Comparison of ENCODE assay signal across 8 cellular contexts in the genomic region with DNA sequence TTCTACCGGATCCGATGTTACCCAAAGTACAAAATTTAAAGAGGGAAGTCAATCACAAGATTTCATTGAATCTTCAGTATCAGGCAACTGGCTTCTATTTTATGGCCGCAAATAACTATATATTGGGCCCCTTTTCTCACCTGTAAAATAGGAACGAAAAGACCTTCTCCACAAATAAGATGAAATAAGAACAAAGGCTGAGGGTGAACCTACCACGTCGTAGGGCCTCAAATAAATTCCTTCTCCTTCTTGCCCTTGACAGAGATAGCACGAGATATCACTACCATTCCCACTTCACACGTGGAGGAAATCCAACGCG. TPM values are rescaled to one million over a fixed set of nuclear protein-coding genes. Genes with fewer than 3 reads are reported as not detected.
A peak's percentile ranks its signal among the peaks of the same experiment; 100 is the strongest.
DNase-seq lines count a peak whose midpoint lies in the region; ATAC-seq, FAIRE-seq and TF ChIP-seq lines count a peak whose summit lies in the region.

No MANE protein-coding gene starts in this region.

- no peak for TF ChIP-seq CTCF in cardiac muscle cell (IDR thresholded peaks at IDR 0.05; ENCODE audit: low read depth, low read length)
- TF ChIP-seq CTCF in K562 (IDR thresholded peaks at IDR 0.05 in 2 of 3, conservative IDR thresholded peaks at IDR 0.05 in 1 of 3; ENCODE audit: insufficient read depth in 2 of 3, low read depth in 1 of 3, low read length in 3 of 3): no peak
- no peak for TF ChIP-seq CTCF in upper lobe of right lung (IDR thresholded peaks at IDR 0.05)

- peaks cover 25% of the 10 kb centered on the region for H3K4me1 Mint-ChIP-seq in memory B cell

- TF ChIP-seq RAD21 in K562 (CRISPR knock-in tag; conservative IDR thresholded peaks at IDR 0.05 in 1 of 2, IDR thresholded peaks at IDR 0.05 in 1 of 2): no peak

- peak overlapping the region; percentile 97 for H3K27ac Mint-ChIP-seq in memory B cell

- peaks cover 4% of the 10 kb centered on the region for H3K36me3 Mint-ChIP-seq in memory B cell

- H3K4me2 ChIP-seq in K562 (ENCODE audit: insufficient read depth, low read length): peak overlapping the region; percentile 99

- no peak for FAIRE-seq in K562 (lab: Jason Lieb, UNC)
- FAIRE-seq in GM12892 (lab: Jason Lieb, UNC): no peak

- WGBS in K562 (ENCODE audit: insufficient coverage, low coverage, missing lambda C conversion rate): 0% methylated on average over 10 of the region's 10 CpGs

- peak overlapping the region; percentile 97 for H3K27ac ChIP-seq in cardiac muscle cell
- H3K27ac ChIP-seq in K562 (ENCODE audit: extremely low read depth, low read depth, low read length): peak overlapping the region; percentile 99
- peak overlapping the region; percentile 95 for H3K27ac ChIP-seq in upper lobe of right lung

- H4K20me1 ChIP-seq in K562 (replicated peaks; ENCODE audit: control insufficient read depth, insufficient read depth, low read length): peaks cover 8% of the 10 kb centered on the region; the same call in 1 of the 2 replicates

- H3K4me3 ChIP-seq in cardiac muscle cell (peak overlapping the region; percentile 91), K562 (peak overlapping the region; percentile 68), upper lobe of right lung (peak overlapping the region; percentile 99)

- peaks cover 68% of the 10 kb centered on the region for H3K79me2 ChIP-seq in K562 (ENCODE audit: control insufficient read depth, insufficient read depth, low read length)

- intact Hi-C loops in Right ventricle myocardium superior (cut with DNase I) (loop anchor here (10.0 kb wide), 1 partner anchor 59 kb away; the partner anchor contains the start of genes GVQW3 and THAP12), K562 (cut with micrococcal nuclease) (loop anchor here (5.0 kb wide), 1 partner anchor 62 kb away; the partner anchor contains the start of genes GVQW3 and THAP12), upper lobe of right lung (cut with DNase I) (no loop called here)

- in situ Hi-C loops in K562 (cut with MboI): no loop called here

- peak overlapping the region; percentile 96 for H2AFZ ChIP-seq in K562 (ENCODE audit: low read depth, low read length)

- H3K27me3 ChIP-seq in cardiac muscle cell: no peaks in the 10 kb centered on the region
- H3K27me3 ChIP-seq in K562 (ENCODE audit: control insufficient read depth in 2 of 2, insufficient read depth in 2 of 2, low read length in 2 of 2): no peaks in the 10 kb centered on the region
- H3K27me3 ChIP-seq in upper lobe of right lung: no peaks in the 10 kb centered on the region

- CTCF ChIA-PET in K562 (lab: Yijun Ruan, JAX; ENCODE audit: low intra/inter-chr PET ratio): no interaction called here

- no peaks in the 10 kb centered on the region for H3K27me3 Mint-ChIP-seq in memory B cell

- H3K9me3 ChIP-seq in cardiac muscle cell (ENCODE audit: low read depth) (no peaks in the 10 kb centered on the region), K562 (replicated peaks; ENCODE audit: control insufficient read depth, insufficient read depth, low read depth, low read length) (no peaks in the 10 kb centered on the region; the same call in 1 of the 2 replicates), upper lobe of right lung (no peaks in the 10 kb centered on the region)

- no peak for ATAC-seq in Right ventricle myocardium superior (ENCODE audit: poor library complexity)
- no peak for ATAC-seq in K562
- ATAC-seq in memory B cell (ENCODE audit: low read depth): no peak
- no peak for ATAC-seq in upper lobe of right lung

- TF ChIP-seq EP300 in K562 (IDR thresholded peaks at IDR 0.05; ENCODE audit: low read length): no peak

- H3K9me1 ChIP-seq in K562 (ENCODE audit: control insufficient read depth, insufficient read depth, low read length): no peaks in the 10 kb centered on the region

- H3K36me3 ChIP-seq in cardiac muscle cell: peaks cover 18% of the 10 kb centered on the region
- peaks cover 37% of the 10 kb centered on the region for H3K36me3 ChIP-seq in K562 (ENCODE audit: control insufficient read depth, insufficient read depth, low read length)
- H3K36me3 ChIP-seq in upper lobe of right lung: peaks cover 22% of the 10 kb centered on the region

- H3K9me3 Mint-ChIP-seq in memory B cell: no peaks in the 10 kb centered on the region

- H3K9ac ChIP-seq in K562 (ENCODE audit: insufficient read depth in 1 of 2, low read depth in 2 of 2, low read length in 2 of 2): peak overlapping the region; percentile 94 to 100

- peak overlapping the region; percentile 91 for H3K4me3 Mint-ChIP-seq in memory B cell

- BruUV-seq in K562 (replicated peaks; lab: Mats Ljungman, UMichigan): TSS peak; percentile 75

- TF ChIP-seq POLR2A in K562 (conservative IDR thresholded peaks at IDR 0.05): no peak
- no peak for TF ChIP-seq POLR2A in GM12892 (IDR thresholded peaks at IDR 0.05; ENCODE audit: low read depth, low read length)

- H3K4me1 ChIP-seq in cardiac muscle cell (ENCODE audit: low read depth): peaks cover 9% of the 10 kb centered on the region
- peaks cover 2 to 24% of the 10 kb centered on the region in 2 experiments; a peak in 4 of 5 replicates for H3K4me1 ChIP-seq in K562 (replicated peaks in 1 of 2; ENCODE audit: control insufficient read depth in 2 of 2, insufficient read depth in 2 of 2, low read length in 2 of 2)
- H3K4me1 ChIP-seq in upper lobe of right lung: peaks cover 12% of the 10 kb centered on the region

- POLR2A ChIA-PET in K562 (lab: Yijun Ruan, JAX): interaction anchor here (0.8 to 0.9 kb wide), 3 partner anchors 19 to 38 kb away, joined by 3 to 4 read pairs (median 3); no protein-coding TSS in a partner anchor

- DNase-seq in cardiac muscle cell (ENCODE audit: low read depth in 1 of 2, low spot score in 1 of 2) (no peak), Right ventricle myocardium superior (no peak), K562 (ENCODE audit: extremely low read depth in 1 of 4, low spot score in 3 of 4) (no peak), memory B cell (ENCODE audit: low spot score in 2 of 2) (no peak), upper lobe of right lung (no peak), anterior cingulate cortex (lab: John Stamatoyannopoulos, UW) (no peak), GM12892 (ENCODE audit: insufficient read length) (no peak), NCI-H345 (lab: John Stamatoyannopoulos, UW) (no peak)

TF ChIP-seq in K562, 482 proteins besides CTCF, POLR2A, EP300 and RAD21 (continues in another document):
- 0 out of 2 replicates have a peak, but pooled peaks have one; percentile 18 for TF ChIP-seq VEZF1 (CRISPR knock-in tag; IDR thresholded peaks at IDR 0.05)

RNA-seq across cellular contexts. Expression of gene EMSY, which starts 0.8 kb away (rescaled TPM):
- total RNA-seq in cardiac muscle cell (34.4 and 74.4 TPM in 2 replicates), Right ventricle myocardium superior (18.3 TPM), K562 (2014; rRNA removed) (14.5 and 17.1 TPM in 2 replicates), K562 (2014; rRNA removed; fragmentation: Illumina TruSeq; extraction: Trizol) (19.8 and 20.8 TPM in 2 replicates), K562 (2015; rRNA removed; fragmentation: Illumina TruSeq; extraction: Trizol) (18.3 and 18.7 TPM in 2 replicates), K562 (2021) (17.9 and 19.9 TPM in 2 replicates), upper lobe of right lung (20.9 TPM)
- polyA plus RNA-seq in cardiac muscle cell (16.2 and 24.3 TPM in 2 replicates), K562 (2011; rRNA removed) (25.4 and 33.6 TPM in 2 replicates), K562 (2014; fragmentation: Illumina TruSeq; extraction: Trizol) (21.5 and 24.5 TPM in 2 replicates), K562 (2014; fragmentation: Nextera tagmentation; extraction: Ambion mirVana) (10 to 100 TPM; 12.7 to 13.8 TPM), K562 (2014; rRNA removed) (14.4 and 19.5 TPM in 2 replicates)
- total RNA-seq in K562 (2011; cell fraction: chromatin; rRNA removed; ENCODE audit: low replicate concordance): 72.7 and 167 TPM in 2 replicates
- 33.2 and 57.8 TPM in 2 replicates for total RNA-seq in K562 (2011; cell fraction: nucleolus; rRNA removed)
- total RNA-seq in K562 (2011; cell fraction: nucleoplasm; rRNA removed): 88.4 and 106 TPM in 2 replicates
- 20.5 and 21.3 TPM in 2 replicates for polyA plus RNA-seq in K562 (2011; cell fraction: cytosol; rRNA removed)
- 99.3 and 114 TPM in 2 replicates for polyA plus RNA-seq in K562 (2011; cell fraction: nucleus; rRNA removed)
- polyA plus RNA-seq in K562 (2012): 13.5 and 14.5 TPM in 2 replicates
- polyA minus RNA-seq in K562 (2011; rRNA and poly(A)+ RNA removed): 57.6 and 62.2 TPM in 2 replicates
- polyA minus RNA-seq in K562 (2011; cell fraction: cytosol; rRNA and poly(A)+ RNA removed): 13.8 and 16.7 TPM in 2 replicates
- polyA minus RNA-seq in K562 (2011; cell fraction: nucleus; rRNA and poly(A)+ RNA removed): 83.7 and 117 TPM in 2 replicates
- 17.3 TPM for polyA plus RNA-seq in GM12892 (2012; ENCODE audit: missing spikeins)
